22 cellular contexts compared by ENCODE assay signal in genomic region chr16:67558859-67559258, GRCh38.
"Had no signal": no experiment of that assay in that cellular context is flagged by ENCODE, and none has a peak within 500 bp of the region (broad histone marks: within the 10 kb centered on the region; RNA-seq: fewer than 3 reads in every experiment).

No MANE protein-coding gene starts in this region.

- H3K4me2 ChIP-seq: neural progenitor cell had no signal

- H2AFZ ChIP-seq: neural progenitor cell had no signal

- H3K4me3 Mint-ChIP-seq: dendritic cell treated with granulocyte-macrophage colony-stimulating factor and Interleukin-4, amounts not matched to agents 40 ng/mL and 50 ng/mL, for 4 days; mesothelial cell of epicardium; neural progenitor cell; stimulated activated naive CD8-positive, alpha-beta T cell treated with anti-CD3 and anti-CD28 coated beads, Interleukin-15, Interleukin-2, amounts not matched to agents 100 ng/mL and 50 ng/mL, for 24 hours had no signal

- H3K27me3 Mint-ChIP-seq: activated naive CD4-positive, alpha-beta T cell treated with anti-CD3 and anti-CD28 coated beads, Interleukin-2, amount 50 U/mL, for 24 hours; dendritic cell treated with granulocyte-macrophage colony-stimulating factor and Interleukin-4, amounts not matched to agents 40 ng/mL and 50 ng/mL, for 4 days; naive thymus-derived CD8-positive, alpha-beta T cell; stimulated activated naive CD8-positive, alpha-beta T cell treated with anti-CD3 and anti-CD28 coated beads, Interleukin-15, Interleukin-2, amounts not matched to agents 100 ng/mL and 50 ng/mL, for 24 hours had no signal

- H3K9me3 Mint-ChIP-seq: activated naive CD4-positive, alpha-beta T cell treated with anti-CD3 and anti-CD28 coated beads, Interleukin-2, amount 50 U/mL, for 24 hours; dendritic cell treated with granulocyte-macrophage colony-stimulating factor and Interleukin-4, amounts not matched to agents 40 ng/mL and 50 ng/mL, for 4 days; mesothelial cell of epicardium; naive thymus-derived CD8-positive, alpha-beta T cell; neural progenitor cell; stimulated activated naive CD8-positive, alpha-beta T cell treated with anti-CD3 and anti-CD28 coated beads, Interleukin-15, Interleukin-2, amounts not matched to agents 100 ng/mL and 50 ng/mL, for 24 hours had no signal

- H3K9me3 ChIP-seq: body of pancreas, tibial artery had no signal

- H3K36me3 Mint-ChIP-seq: mesothelial cell of epicardium had no signal

- DNase-seq: activated CD4-positive, alpha-beta T cell treated with anti-CD3 and anti-CD28 coated beads for 1 hour; activated CD4-positive, alpha-beta T cell treated with anti-CD3 and anti-CD28 coated beads, Interleukin-2, amount 50 U/mL, for 4 hours; activated CD8-positive, alpha-beta memory T cell treated with anti-CD3 and anti-CD28 coated beads for 24 hours; activated CD8-positive, alpha-beta memory T cell treated with anti-CD3 and anti-CD28 coated beads, Interleukin-2, amount 50 U/mL, for 4 hours; activated T-cell treated with anti-CD3 and anti-CD28 coated beads, Interleukin-2, amount 50 U/mL, for 48 hours; anterior cingulate cortex; body of pancreas; effector CD4-positive, alpha-beta T cell; foreskin melanocyte; naive thymus-derived CD8-positive, alpha-beta T cell; stimulated activated CD4-positive, alpha-beta T cell treated with anti-CD3 and anti-CD28 coated beads, Interleukin-4, amount 100 ng/mL, for 24 hours; substantia nigra; T-helper 9 cell; tibial artery had no signal

- H3K4me3 ChIP-seq: body of pancreas, cardiac muscle cell, lung, neural progenitor cell, tibial artery had no signal

- H3K36me3 ChIP-seq: cardiac muscle cell, neural progenitor cell, tibial artery had no signal

- H3K27me3 ChIP-seq: body of pancreas, cardiac muscle cell, neural progenitor cell, tibial artery had no signal

- H3K27ac Mint-ChIP-seq: dendritic cell treated with granulocyte-macrophage colony-stimulating factor and Interleukin-4, amounts not matched to agents 40 ng/mL and 50 ng/mL, for 4 days; mesothelial cell of epicardium; neural progenitor cell had no signal

- H3K27ac ChIP-seq: body of pancreas, cardiac muscle cell, neural progenitor cell, tibial artery had no signal

- ATAC-seq: body of pancreas; left lobe of liver; naive thymus-derived CD8-positive, alpha-beta T cell had no signal

- H3K9ac ChIP-seq: neural progenitor cell had no signal
